16 cellular contexts compared by ENCODE assay signal in genomic region chr12:28024231-28024995, GRCh38. TPM values are rescaled to one million over a fixed set of nuclear protein-coding genes. Genes with fewer than 3 reads are reported as not detected.
DNase-seq lines count a peak whose midpoint lies in the region; ATAC-seq and TF ChIP-seq lines count a peak whose summit lies in the region.
"Had no signal": no experiment of that assay in that cellular context is flagged by ENCODE, and none has a peak within 500 bp of the region (broad histone marks: within the 10 kb centered on the region; RNA-seq: fewer than 3 reads in every experiment).

No MANE protein-coding gene starts in this region.

- ATAC-seq in GM21786 (IDR thresholded peaks at IDR 0.05; ENCODE audit: unreplicated experiment): no peak
- ATAC-seq: GM12878, psoas muscle had no signal

- H3K9me3 ChIP-seq in testis: no peaks in the 10 kb centered on the region
- H3K9me3 ChIP-seq: psoas muscle had no signal

- TF ChIP-seq CTCF in testis (IDR thresholded peaks at IDR 0.05): no peak

- no peaks in the 10 kb centered on the region for H3K27me3 ChIP-seq in testis

- H3K27ac ChIP-seq in testis: no peak overlapping the region
- H3K27ac ChIP-seq: C4-2B, coronary artery, psoas muscle had no signal

- no peaks in the 10 kb centered on the region for H3K36me3 ChIP-seq in testis (ENCODE audit: low read depth, missing control alignments)

- no peaks in the 10 kb centered on the region for H3K4me1 ChIP-seq in testis
- H3K4me1 ChIP-seq: psoas muscle had no signal

- 81 to 83% methylated on average over 3 of the region's 3 CpGs for WGBS in testis, 2 donors

- DNase-seq in AG08396 (ENCODE audit: low spot score): peak; percentile 26
- DNase-seq in HK-2 (ENCODE audit: unreplicated experiment): peak; percentile 4
- peak; percentile 55 for DNase-seq in amniotic stem cell (lab: John Stamatoyannopoulos, UW)
- peak; percentile 92 for DNase-seq in iris pigment epithelial cell (ENCODE audit: low read depth)
- DNase-seq in NCI-H187 (lab: John Stamatoyannopoulos, UW): no peak
- DNase-seq in retina: no peak
- no peak for DNase-seq in testis
- DNase-seq: activated CD4-positive, alpha-beta T cell treated with anti-CD3 and anti-CD28 coated beads, Interleukin-2, amount 10 ng/mL, durations not matched to agents 7 days and 5 days; activated effector memory CD4-positive, alpha-beta T cell treated with anti-CD3 and anti-CD28 coated beads, Interleukin-2, amount 50 U/mL, for 16 hours; hippocampal formation; NCI-H82; psoas muscle had no signal

- intact Hi-C loops in testis (cut with DNase I; ENCODE audit: low total_unique reads): no loop called here

- no peak overlapping the region for H3K4me3 ChIP-seq in testis
- H3K4me3 ChIP-seq: coronary artery, GM12878, psoas muscle had no signal

- TF ChIP-seq POLR2A in testis (IDR thresholded peaks at IDR 0.05): no peak

RNA-seq across cellular contexts. Expression of gene PTHLH, which starts 51.9 kb away (rescaled TPM):
- total RNA-seq in testis: under 1 TPM; 0.47 to 0.50 TPM
- 2.5 TPM for polyA plus RNA-seq in testis (ENCODE audit: insufficient read depth, low read depth, low replicate concordance)
- total RNA-seq: activated CD4-positive, alpha-beta T cell treated with anti-CD3 and anti-CD28 coated beads, Interleukin-2, amount 10 ng/mL, durations not matched to agents 7 days and 5 days; GM12878 had no signal

Comparison
In these comparisons a context has a peak if more than half of its experiments do, and no peak if none do; other contexts are left out.
1. DNase-seq: peak in AG08396 (single experiment), HK-2 (single experiment), amniotic stem cell (single experiment) and iris pigment epithelial cell (single experiment); none in NCI-H187 (0 of 2), retina (single experiment) and testis (single experiment).